22 cellular contexts compared by ENCODE assay signal in the genomic region with DNA sequence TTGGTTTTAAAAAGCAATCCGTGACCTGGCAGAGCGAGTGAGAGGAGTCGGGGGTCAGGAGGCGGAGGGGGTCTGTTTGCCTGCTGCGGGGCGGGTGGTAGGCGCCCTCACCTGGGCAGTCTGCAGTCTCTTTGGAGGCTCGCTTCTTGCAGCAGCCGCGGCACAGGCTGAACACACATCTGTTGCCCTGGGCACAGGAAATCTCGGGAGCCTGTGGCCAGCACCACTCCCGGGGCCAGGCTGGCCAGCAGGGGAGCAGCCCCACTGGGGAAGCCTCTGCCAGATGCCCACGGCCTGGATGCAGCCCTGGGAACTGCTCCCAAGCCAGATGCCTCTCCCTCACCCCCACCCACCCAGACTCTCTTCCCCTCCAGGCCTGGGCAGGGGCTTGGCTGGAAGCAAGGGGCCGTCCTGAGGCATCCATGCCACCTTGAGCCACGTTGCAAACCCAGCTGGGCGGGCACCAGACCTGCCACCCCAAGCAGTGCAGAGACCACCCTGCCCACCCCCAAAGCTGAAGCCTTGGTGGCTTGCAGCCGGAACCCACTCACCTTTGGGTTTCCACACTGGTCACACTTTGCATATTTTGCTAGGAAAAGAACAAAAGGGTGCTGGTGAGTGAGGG. TPM values are rescaled to one million over a fixed set of nuclear protein-coding genes. Genes with fewer than 3 reads are reported as not detected.
DNase-seq lines count a peak whose midpoint lies in the region; ATAC-seq and TF ChIP-seq lines count a peak whose summit lies in the region.
"Had no signal": no experiment of that assay in that cellular context is flagged by ENCODE, and none has a peak within 500 bp of the region (broad histone marks: within the 10 kb centered on the region; RNA-seq: fewer than 3 reads in every experiment).

No MANE protein-coding gene starts in this region.

- TF ChIP-seq CTCF in SK-N-SH (IDR thresholded peaks at IDR 0.05) (no peak), WERI-Rb-1 (IDR thresholded peaks at IDR 0.05; ENCODE audit: low read depth, low read length) (peak; percentile 22; the same call in 1 of the 2 replicates), brain microvascular endothelial cell (IDR thresholded peaks at IDR 0.05; ENCODE audit: low read depth, low read length, missing control alignments) (no peak)

- no peak overlapping the region for H2BK15ac ChIP-seq in neuronal stem cell (ENCODE audit: low read length)

- no peak overlapping the region for H2BK5ac ChIP-seq in neuronal stem cell (ENCODE audit: low read length)

- H3F3A ChIP-seq in SK-N-SH (replicated peaks; ENCODE audit: insufficient read depth) = peaks cover 33% of the 10 kb centered on the region

- no peak overlapping the region for H3K4ac ChIP-seq in neuronal stem cell (ENCODE audit: low read length)

- H3K4me1 ChIP-seq in SK-N-SH (ENCODE audit: control insufficient read depth in 1 of 2, insufficient read depth in 2 of 2, low read depth in 1 of 2, low read length in 1 of 2) (peaks cover 0 to 10% of the 10 kb centered on the region in 2 experiments; a peak in 2 of 4 replicates), neuronal stem cell (ENCODE audit: control insufficient read depth in 2 of 2, insufficient read depth in 1 of 2, low read depth in 1 of 2, low read length in 2 of 2) (no peaks in the 10 kb centered on the region)
- H3K4me1 ChIP-seq: ascending aorta had no signal

- H3K9me3 ChIP-seq in SK-N-SH = no peaks in the 10 kb centered on the region
- no peaks in the 10 kb centered on the region for H3K9me3 ChIP-seq in WERI-Rb-1 (ENCODE audit: severe bottlenecking)
- no peaks in the 10 kb centered on the region for H3K9me3 ChIP-seq in neuronal stem cell (replicated peaks in 1 of 2; ENCODE audit: control insufficient read depth in 2 of 2, insufficient read depth in 1 of 2, low read depth in 1 of 2, low read length in 2 of 2)
- H3K9me3 ChIP-seq: ascending aorta, mucosa of descending colon, right lobe of liver, SJCRH30 had no signal

- DNase-seq in SK-N-SH = no peak
- no peak for DNase-seq in WERI-Rb-1
- no peak for DNase-seq in neuronal stem cell (ENCODE audit: low spot score)
- no peak for DNase-seq in activated gamma-delta T cell (lab: John Stamatoyannopoulos, UW)
- no peak for DNase-seq in NCI-H2029 treated with DMSO at 0.1 percent for 48 hours (lab: John Stamatoyannopoulos, UW)
- DNase-seq in brain microvascular endothelial cell = no peak
- DNase-seq: activated CD4-positive, alpha-beta T cell treated with anti-CD3 and anti-CD28 coated beads for 4 hours; AML-193; islet precursor cell; NCI-H1105 treated with DMSO at 0.1 percent for 48 hours; NCI-H2081 treated with DMSO at 0.1 percent for 48 hours; posterior cingulate gyrus; SJCRH30; trophoblast cell had no signal

- ATAC-seq in SK-N-SH treated with all-trans-retinoic acid at 6 μM for 48 hours = peak; percentile 3
- ATAC-seq: activated naive CD4-positive, alpha-beta T cell treated with anti-CD3 and anti-CD28 coated beads, Interleukin-2, amount 50 U/mL, for 72 hours; mucosa of descending colon had no signal

- H4K91ac ChIP-seq in neuronal stem cell (ENCODE audit: low read depth, low read length, poor library complexity) = no peak overlapping the region

- peak overlapping the region; percentile 55 for H3K23ac ChIP-seq in neuronal stem cell (ENCODE audit: low read depth, low read length, poor library complexity)

- H3K79me2 ChIP-seq in SK-N-SH (ENCODE audit: insufficient read depth) = peaks cover 20% of the 10 kb centered on the region; the same call in 1 of the 2 replicates

- peaks cover 2% of the 10 kb centered on the region; the same call in 1 of the 2 replicates for H4K20me1 ChIP-seq in SK-N-SH (ENCODE audit: insufficient read depth)

- no peak for TF ChIP-seq EP300 in SK-N-SH (IDR thresholded peaks at IDR 0.05; ENCODE audit: borderline replicate concordance in 1 of 2, low read depth in 1 of 2, low read length in 1 of 2)

- in situ Hi-C loops in brain microvascular endothelial cell (cut with HindIII; ENCODE audit: low pct_ligation_motif_present, low sequenced_read_pairs) = no loop called here

- H2AK5ac ChIP-seq in neuronal stem cell (ENCODE audit: low read depth, low read length) = no peak overlapping the region

- 80% methylated on average over 14 of the region's 17 CpGs for WGBS in SK-N-SH (ENCODE audit: low lambda C conversion rate)
- no CpG with 5 or more reads among the region's 17 CpGs for WGBS in neuronal stem cell (ENCODE audit: extremely low coverage in 2 of 2, insufficient read length in 2 of 2, insufficient replicate concordance in 1 of 2), 2 donors

- CTCF ChIA-PET in SK-N-SH (lab: Yijun Ruan, JAX) = interaction anchor here (1.0 to 2.8 kb wide), 5 partner anchors 21 to 98 kb away, joined by 3 to 10 read pairs (median 6); a partner anchor contains a TSS

- H3K9me2 ChIP-seq in SK-N-SH = no peaks in the 10 kb centered on the region

- peak overlapping the region; percentile 22 for H2BK12ac ChIP-seq in neuronal stem cell (ENCODE audit: low read length)

- no peak for TF ChIP-seq RAD21 in SK-N-SH (IDR thresholded peaks at IDR 0.05; ENCODE audit: low read length)

- no peak overlapping the region for H2BK120ac ChIP-seq in neuronal stem cell (ENCODE audit: low read depth, low read length)

- H3K18ac ChIP-seq in neuronal stem cell (ENCODE audit: low read length) = no peak overlapping the region

- H3K27ac ChIP-seq in SK-N-SH (ENCODE audit: low read depth in 2 of 2, low read length in 1 of 2) = peak overlapping the region in 1 of 2 experiments; percentile 48; a peak in 1 of 4 replicates
- H3K27ac ChIP-seq in WERI-Rb-1 = peak overlapping the region; percentile 23
- no peak overlapping the region for H3K27ac ChIP-seq in neuronal stem cell (replicated peaks; ENCODE audit: low read length)
- H3K27ac ChIP-seq in brain microvascular endothelial cell = no peak overlapping the region
- H3K27ac ChIP-seq: ascending aorta, right lobe of liver, SJCRH30 had no signal

- H3K4me3 ChIP-seq in SK-N-SH (ENCODE audit: low read depth in 2 of 2, low read length in 1 of 2) (no peak overlapping the region), WERI-Rb-1 (ENCODE audit: low read depth, low read length) (no peak overlapping the region), neuronal stem cell (ENCODE audit: low read length in 2 of 2) (no peak overlapping the region), brain microvascular endothelial cell (ENCODE audit: low read depth, low read length) (no peak overlapping the region)
- H3K4me3 ChIP-seq: ascending aorta, dorsolateral prefrontal cortex, lung, mucosa of descending colon, right lobe of liver, SJCRH30 had no signal

- H4K8ac ChIP-seq in neuronal stem cell (ENCODE audit: low read depth, low read length) = no peak overlapping the region

- H3K14ac ChIP-seq in neuronal stem cell (ENCODE audit: low read length) = no peak overlapping the region

- H3K27me3 ChIP-seq in SK-N-SH (ENCODE audit: insufficient read depth) = no peaks in the 10 kb centered on the region
- no peaks in the 10 kb centered on the region for H3K27me3 ChIP-seq in WERI-Rb-1 (ENCODE audit: insufficient read depth, low read depth, severe bottlenecking)
- no peaks in the 10 kb centered on the region for H3K27me3 ChIP-seq in neuronal stem cell (ENCODE audit: control insufficient read depth in 3 of 3, insufficient read depth in 3 of 3, low read depth in 1 of 3, low read length in 3 of 3)
- H3K27me3 ChIP-seq in brain microvascular endothelial cell (replicated peaks) = no peaks in the 10 kb centered on the region
- H3K27me3 ChIP-seq: ascending aorta, dorsolateral prefrontal cortex, right lobe of liver, SJCRH30 had no signal

- no peak overlapping the region for H3K4me2 ChIP-seq in SK-N-SH
- H3K4me2 ChIP-seq in neuronal stem cell (ENCODE audit: insufficient read depth, low read length, poor library complexity, severe bottlenecking) = no peak overlapping the region

- POLR2A ChIA-PET in SK-N-SH (lab: Yijun Ruan, JAX) = interaction anchor here (0.6 to 1.3 kb wide), 7 partner anchors 18 to 212 kb away, joined by 3 to 4 read pairs (median 3); a partner anchor contains a TSS

- H3K36me3 ChIP-seq in SK-N-SH (replicated peaks in 1 of 2; ENCODE audit: control insufficient read depth in 1 of 2, insufficient read depth in 2 of 2, low read length in 1 of 2) (peaks cover 40 to 98% of the 10 kb centered on the region in 2 experiments), WERI-Rb-1 (peaks cover 97% of the 10 kb centered on the region), neuronal stem cell (replicated peaks in 1 of 2; ENCODE audit: control insufficient read depth in 2 of 2, insufficient read depth in 2 of 2, low read length in 2 of 2) (peaks cover 70 to 98% of the 10 kb centered on the region in 2 donors), brain microvascular endothelial cell (replicated peaks) (peaks cover 71% of the 10 kb centered on the region)

- peaks cover 8% of the 10 kb centered on the region for H3K79me1 ChIP-seq in neuronal stem cell (ENCODE audit: low read depth, low read length)

- H2AFZ ChIP-seq in SK-N-SH (ENCODE audit: low read depth) = no peak overlapping the region
- no peak overlapping the region for H2AFZ ChIP-seq in neuronal stem cell (ENCODE audit: low read length)

- H3K9ac ChIP-seq in SK-N-SH (no peak overlapping the region), neuronal stem cell (ENCODE audit: low read depth, low read length, poor library complexity) (no peak overlapping the region)

- peak; percentile 11 for TF ChIP-seq POLR2A in GM15510 (IDR thresholded peaks at IDR 0.05; ENCODE audit: borderline replicate concordance, extremely low read depth, insufficient read length)

RNA-seq across cellular contexts. Expression of a gene that starts 6.6 kb away (rescaled TPM):
- 264 and 272 TPM in 2 replicates for polyA plus RNA-seq in SK-N-SH (2012; rRNA removed)
- 79.9 and 147 TPM in 2 replicates for polyA plus RNA-seq in SK-N-SH (2012; cell fraction: cytosol; rRNA removed)
- 584 and 643 TPM in 2 replicates for polyA plus RNA-seq in SK-N-SH (2012; cell fraction: nucleus; rRNA removed)
- 67.9 TPM for polyA plus RNA-seq in neuronal stem cell (2013, experiment 1 of 2)
- polyA plus RNA-seq in neuronal stem cell (2013, experiment 2 of 2) = 66.6 TPM

RNA-seq across cellular contexts. Expression of a gene that starts 6.7 kb away (rescaled TPM):
- 54.4 and 68.6 TPM in 2 replicates for polyA plus RNA-seq in SK-N-SH (2012; rRNA removed)
- polyA plus RNA-seq in SK-N-SH (2012; cell fraction: cytosol; rRNA removed) = 22.9 and 37.2 TPM in 2 replicates
- polyA plus RNA-seq in SK-N-SH (2012; cell fraction: nucleus; rRNA removed) = 329 and 368 TPM in 2 replicates
- polyA plus RNA-seq in neuronal stem cell (2013, experiment 1 of 2) = 25.7 TPM
- polyA plus RNA-seq in neuronal stem cell (2013, experiment 2 of 2) = 26.2 TPM

RNA-seq across cellular contexts. Expression of a gene that starts 7.3 kb away (rescaled TPM):
- 144 and 163 TPM in 2 replicates for polyA plus RNA-seq in SK-N-SH (2012; rRNA removed)
- polyA plus RNA-seq in SK-N-SH (2012; cell fraction: cytosol; rRNA removed) = 57.9 and 78.7 TPM in 2 replicates
- 1,198 and 1,537 TPM in 2 replicates for polyA plus RNA-seq in SK-N-SH (2012; cell fraction: nucleus; rRNA removed)
- 33.5 TPM for polyA plus RNA-seq in neuronal stem cell (2013, experiment 1 of 2)
- polyA plus RNA-seq in neuronal stem cell (2013, experiment 2 of 2) = 31.8 TPM

RNA-seq across cellular contexts. Expression of a gene that starts 20.8 kb away (rescaled TPM):
- 153 and 190 TPM in 2 replicates for polyA plus RNA-seq in SK-N-SH (2012; rRNA removed)
- polyA plus RNA-seq in SK-N-SH (2012; cell fraction: cytosol; rRNA removed) = 75.6 and 113 TPM in 2 replicates
- polyA plus RNA-seq in SK-N-SH (2012; cell fraction: nucleus; rRNA removed) = 168 and 433 TPM in 2 replicates
- polyA plus RNA-seq in neuronal stem cell (2013, experiment 1 of 2) = 72.9 TPM
- 72.2 TPM for polyA plus RNA-seq in neuronal stem cell (2013, experiment 2 of 2)

RNA-seq across cellular contexts. Expression of a gene that starts 26.9 kb away (rescaled TPM):
- polyA plus RNA-seq in SK-N-SH (2012; rRNA removed) = 69.9 and 83.6 TPM in 2 replicates
- polyA plus RNA-seq in SK-N-SH (2012; cell fraction: cytosol; rRNA removed) = 34.1 and 51.7 TPM in 2 replicates
- polyA plus RNA-seq in SK-N-SH (2012; cell fraction: nucleus; rRNA removed) = 103 and 145 TPM in 2 replicates
- polyA plus RNA-seq in neuronal stem cell (2013, experiment 1 of 2) = 61.3 TPM
- polyA plus RNA-seq in neuronal stem cell (2013, experiment 2 of 2) = 55.7 TPM
